10 cellular contexts compared by ENCODE assay signal in genomic region chr7:916291-916941, GRCh38. TPM values are rescaled to one million over a fixed set of nuclear protein-coding genes. Genes with fewer than 3 reads are reported as not detected.
DNase-seq lines count a peak whose midpoint lies in the region; ATAC-seq and TF ChIP-seq lines count a peak whose summit lies in the region.
"Had no signal": no experiment of that assay in that cellular context is flagged by ENCODE, and none has a peak within 500 bp of the region (broad histone marks: within the 10 kb centered on the region; RNA-seq: fewer than 3 reads in every experiment).

No MANE protein-coding gene starts in this region.

- H3K4me1 ChIP-seq in right atrium auricular region = peaks cover 0 to 5% of the 10 kb centered on the region in 2 donors
- H3K4me1 ChIP-seq in aorta (ENCODE audit: control insufficient read depth in 1 of 2, insufficient read depth in 2 of 2, low read length in 2 of 2) = no peaks in the 10 kb centered on the region

- H3K36me3 ChIP-seq in right atrium auricular region = no peaks in the 10 kb centered on the region
- H3K36me3 ChIP-seq in aorta (ENCODE audit: control insufficient read depth in 1 of 2, insufficient read depth in 2 of 2, low read length in 1 of 2) = no peaks in the 10 kb centered on the region

- H3K4me3 ChIP-seq in right atrium auricular region (no peak overlapping the region), aorta (ENCODE audit: low read length in 2 of 2) (no peak overlapping the region)

- no peak for ATAC-seq in Right ventricle myocardium inferior
- ATAC-seq in left colon = no peak
- ATAC-seq in aorta (ENCODE audit: low FRiP score) = no peak
- ATAC-seq in GM19452 (IDR thresholded peaks at IDR 0.05; ENCODE audit: unreplicated experiment) = no peak

- 44 to 45% methylated on average over 17 of the region's 17 CpGs for WGBS in aorta, 2 donors

- intact Hi-C loops in Right ventricle myocardium inferior (cut with DNase I) = no loop called here
- intact Hi-C loops in left colon (cut with DNase I, micrococcal nuclease) = no loop called here
- intact Hi-C loops in aorta (cut with DNase I) = no loop called here

- no peak for TF ChIP-seq CTCF in right atrium auricular region (IDR thresholded peaks at IDR 0.05)

- peak; percentile 44 for DNase-seq in Right ventricle myocardium inferior (ENCODE audit: missing footprints)
- no peak for DNase-seq in right atrium auricular region (ENCODE audit: low spot score)
- DNase-seq in SW480 (ENCODE audit: low spot score) = peak; percentile 78
- peak; percentile 43 to 72 for DNase-seq in left colon
- DNase-seq in aorta = peak; percentile 37 to 74
- DNase-seq in activated CD4-positive, alpha-beta T cell treated with anti-CD3 and anti-CD28 coated beads, Interleukin-2, amount 50 U/mL, for 1 hour = no peak
- DNase-seq in erythroblast (lab: John Stamatoyannopoulos, UW) = no peak
- DNase-seq: NK-92 treated with Interleukin-12 subunit alpha and Interleukin-12 subunit beta, amount 100 ng/mL, for 24 hours; T-helper 1 cell had no signal

- H3K27ac ChIP-seq in right atrium auricular region (no peak overlapping the region), aorta (ENCODE audit: low read depth in 1 of 2, low read length in 2 of 2) (no peak overlapping the region)

- H3K27me3 ChIP-seq in right atrium auricular region (no peaks in the 10 kb centered on the region), aorta (ENCODE audit: control insufficient read depth in 1 of 2, insufficient read depth in 2 of 2, low read length in 1 of 2) (no peaks in the 10 kb centered on the region)

- TF ChIP-seq POLR2A in erythroblast (IDR thresholded peaks at IDR 0.05; ENCODE audit: low read length) = no peak

- H3K9me3 ChIP-seq in right atrium auricular region (no peaks in the 10 kb centered on the region), aorta (ENCODE audit: control insufficient read depth, low read length) (no peaks in the 10 kb centered on the region)

RNA-seq across cellular contexts. Expression of gene ADAP1, which starts 38.1 kb away (rescaled TPM):
- 10.0 TPM for total RNA-seq in Right ventricle myocardium inferior
- total RNA-seq in right atrium auricular region = 1 to 10 TPM; 4.2 to 7.7 TPM
- 100 to 1,000 TPM; 147 to 166 TPM for total RNA-seq in left colon
- 10 to 100 TPM; 10.8 to 11.9 TPM for total RNA-seq in aorta
- polyA plus RNA-seq in aorta = 10 to 100 TPM in 1 of 2 donors, 1 to 10 TPM in 1; 4.3 to 16.9 TPM

RNA-seq across cellular contexts. Expression of gene GET4, which starts 40.1 kb away (rescaled TPM):
- total RNA-seq in Right ventricle myocardium inferior = 19.1 TPM
- total RNA-seq in right atrium auricular region = 10 to 100 TPM; 16.1 to 19.7 TPM
- 10 to 100 TPM; 45.1 to 46.0 TPM for total RNA-seq in left colon
- 10 to 100 TPM; 19.9 to 22.7 TPM for total RNA-seq in aorta
- polyA plus RNA-seq in aorta = 10 to 100 TPM; 16.5 to 58.3 TPM

RNA-seq across cellular contexts. Expression of gene COX19, which starts 58.9 kb away (rescaled TPM):
- total RNA-seq in Right ventricle myocardium inferior = 8.2 TPM
- total RNA-seq in right atrium auricular region = 1 to 10 TPM; 2.8 to 5.5 TPM
- total RNA-seq in left colon = 10 to 100 TPM; 13.5 to 15.2 TPM
- total RNA-seq in aorta = 10 to 100 TPM; 10.8 to 17.0 TPM
- polyA plus RNA-seq in aorta = 1 to 10 TPM; 3.1 to 6.7 TPM

Comparison
In these comparisons a context has a peak if more than half of its experiments do, and no peak if none do; other contexts are left out.
1. DNase-seq: peak in Right ventricle myocardium inferior (single experiment), SW480 (single experiment), left colon (2 of 2) and aorta (2 of 2); none in right atrium auricular region (single experiment), activated CD4-positive, alpha-beta T cell treated with anti-CD3 and anti-CD28 coated beads, Interleukin-2, amount 50 U/mL, for 1 hour (single experiment) and erythroblast (0 of 2).
2. RNA of gene ADAP1, which starts 38.1 kb away (total RNA-seq): 147 to 166 TPM in left colon; 10.8 to 11.9 TPM in aorta, 10.0 TPM in Right ventricle myocardium inferior (single experiment) and 4.2 to 7.7 TPM in right atrium auricular region; every median in the first group is over 10 times any median in the second.